ENCODE assay signal across 26 cellular contexts in genomic region chr10:69513617-69514016, GRCh38. TPM values are rescaled to one million over a fixed set of nuclear protein-coding genes. Genes with fewer than 3 reads are reported as not detected.
"Had no signal": no experiment of that assay in that cellular context is flagged by ENCODE, and none has a peak within 500 bp of the region (broad histone marks: within the 10 kb centered on the region; RNA-seq: fewer than 3 reads in every experiment).

No MANE protein-coding gene starts in this region.

- H3K27me3 ChIP-seq: gastrocnemius medialis, right atrium auricular region, vagina had no signal

- FAIRE-seq: endometrium, TTC549 had no signal

- H3K9me3 Mint-ChIP-seq: activated naive CD4-positive, alpha-beta T cell treated with anti-CD3 and anti-CD28 coated beads, Interleukin-2, amount 50 U/mL, for 72 hours; dendritic cell treated with granulocyte-macrophage colony-stimulating factor and Interleukin-4, amounts not matched to agents 40 ng/mL and 50 ng/mL, for 4 days; mesothelial cell of epicardium; natural killer cell treated with Interleukin-12 subunit alpha and Interleukin-12 subunit beta and Interleukin-15 and Interleukin-18, amount 100 ng/mL, for 72 hours; type B pancreatic cell had no signal

- H3K4me1 ChIP-seq: gastrocnemius medialis, prostate gland, right atrium auricular region, vagina had no signal

- H3K4me3 ChIP-seq: gastrocnemius medialis, prostate gland, right atrium auricular region, thoracic aorta, vagina had no signal

- DNase-seq: activated CD4-positive, alpha-beta T cell treated with anti-CD3 and anti-CD28 coated beads for 1 hour; activated T-cell treated with anti-CD3 and anti-CD28 coated beads, Interleukin-2, amount 50 U/mL, for 1 hour; aorta; effector CD4-positive, alpha-beta T cell; gastrocnemius medialis; head of caudate nucleus; hypothalamus; left ventricle myocardium superior; stimulated activated CD4-positive, alpha-beta T cell treated with anti-CD3 and anti-CD28 coated beads, Interleukin-4, amount 100 ng/mL, for 24 hours; stimulated activated naive CD4-positive, alpha-beta T cell treated with Interleukin-2 at 50 U/mL for 16 hours had no signal

- H3K36me3 ChIP-seq: gastrocnemius medialis, prostate gland, right atrium auricular region, thoracic aorta, vagina had no signal

- H3K27ac Mint-ChIP-seq: activated naive CD4-positive, alpha-beta T cell treated with anti-CD3 and anti-CD28 coated beads, Interleukin-2, amount 50 U/mL, for 72 hours; brain; dendritic cell treated with granulocyte-macrophage colony-stimulating factor and Interleukin-4, amounts not matched to agents 40 ng/mL and 50 ng/mL, for 4 days; mesothelial cell of epicardium; natural killer cell treated with Interleukin-12 subunit alpha and Interleukin-12 subunit beta and Interleukin-15 and Interleukin-18, amount 100 ng/mL, for 72 hours; type B pancreatic cell had no signal

- ATAC-seq: activated naive CD4-positive, alpha-beta T cell treated with anti-CD3 and anti-CD28 coated beads, Interleukin-2, amount 50 U/mL, for 72 hours; esophagus mucosa; gastrocnemius medialis; left ventricle myocardium superior; natural killer cell treated with Interleukin-12 subunit alpha and Interleukin-12 subunit beta and Interleukin-15 and Interleukin-18, amount 100 ng/mL, for 72 hours had no signal

- H3K4me1 Mint-ChIP-seq: brain, mesothelial cell of epicardium had no signal

- H3K4me3 Mint-ChIP-seq: brain; dendritic cell treated with granulocyte-macrophage colony-stimulating factor and Interleukin-4, amounts not matched to agents 40 ng/mL and 50 ng/mL, for 4 days; mesothelial cell of epicardium; natural killer cell treated with Interleukin-12 subunit alpha and Interleukin-12 subunit beta and Interleukin-15 and Interleukin-18, amount 100 ng/mL, for 72 hours; type B pancreatic cell had no signal

- H3K36me3 Mint-ChIP-seq: activated naive CD4-positive, alpha-beta T cell treated with anti-CD3 and anti-CD28 coated beads, Interleukin-2, amount 50 U/mL, for 72 hours; mesothelial cell of epicardium; natural killer cell treated with Interleukin-12 subunit alpha and Interleukin-12 subunit beta and Interleukin-15 and Interleukin-18, amount 100 ng/mL, for 72 hours; type B pancreatic cell had no signal

- H3K9me3 ChIP-seq: gastrocnemius medialis, prostate gland, right atrium auricular region, thoracic aorta, vagina had no signal

- H3K27ac ChIP-seq: gastrocnemius medialis, prostate gland, right atrium auricular region, thoracic aorta, vagina had no signal

RNA-seq across cellular contexts. Expression of gene NEUROG3, which starts 59.6 kb away (rescaled TPM):
- total RNA-seq: aorta; cardiac septum; esophagus mucosa; gastrocnemius medialis; left ventricle myocardium superior; mammary epithelial cell; mesothelial cell of epicardium; natural killer cell treated with Interleukin-12 subunit alpha and Interleukin-12 subunit beta and Interleukin-15 and Interleukin-18, amount 100 ng/mL, for 72 hours; osteocyte; prostate gland; right atrium auricular region; vagina had no signal
- polyA plus RNA-seq: mammary epithelial cell had no signal
